1 cellular context compared by ENCODE assay signal in the genomic region with DNA sequence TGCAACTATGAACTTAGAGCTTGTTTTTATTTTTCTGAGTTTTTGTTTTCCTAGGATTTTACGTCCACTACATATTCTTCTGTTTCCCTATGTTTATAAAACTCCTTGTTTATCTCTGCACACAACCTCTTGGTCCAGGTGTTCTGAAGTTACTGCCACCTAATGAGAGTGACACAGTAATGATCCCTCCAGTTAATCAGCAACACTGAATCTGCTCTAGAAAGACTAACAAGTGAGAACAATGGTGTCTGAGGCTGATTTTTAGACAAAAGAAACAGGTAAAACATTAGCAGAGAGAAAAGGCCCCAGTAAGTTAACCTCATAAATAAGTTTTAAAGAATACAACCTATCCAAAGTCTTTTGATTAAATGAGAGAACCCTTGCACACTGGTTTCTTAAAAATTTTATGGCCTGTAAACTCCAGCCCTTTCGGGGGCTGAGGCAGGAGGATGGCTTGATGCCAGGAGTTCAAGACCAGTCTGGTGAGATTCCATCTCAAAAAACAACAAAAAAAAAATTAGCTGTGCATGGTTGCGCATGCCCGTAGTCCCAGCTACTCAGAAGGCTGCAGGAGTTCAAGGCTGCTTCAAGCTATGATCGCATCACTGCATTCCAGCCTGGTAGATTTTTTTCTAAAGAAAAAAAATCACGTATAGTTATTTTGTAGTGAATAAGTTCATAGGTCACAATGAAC.
TF ChIP-seq lines count a peak whose summit lies in the region.

No MANE protein-coding gene starts in this region.

TF ChIP-seq in HCT116, 20 proteins besides CTCF, POLR2A, EP300 and RAD21 (continued from another document):
- TF ChIP-seq, protein P1, sequence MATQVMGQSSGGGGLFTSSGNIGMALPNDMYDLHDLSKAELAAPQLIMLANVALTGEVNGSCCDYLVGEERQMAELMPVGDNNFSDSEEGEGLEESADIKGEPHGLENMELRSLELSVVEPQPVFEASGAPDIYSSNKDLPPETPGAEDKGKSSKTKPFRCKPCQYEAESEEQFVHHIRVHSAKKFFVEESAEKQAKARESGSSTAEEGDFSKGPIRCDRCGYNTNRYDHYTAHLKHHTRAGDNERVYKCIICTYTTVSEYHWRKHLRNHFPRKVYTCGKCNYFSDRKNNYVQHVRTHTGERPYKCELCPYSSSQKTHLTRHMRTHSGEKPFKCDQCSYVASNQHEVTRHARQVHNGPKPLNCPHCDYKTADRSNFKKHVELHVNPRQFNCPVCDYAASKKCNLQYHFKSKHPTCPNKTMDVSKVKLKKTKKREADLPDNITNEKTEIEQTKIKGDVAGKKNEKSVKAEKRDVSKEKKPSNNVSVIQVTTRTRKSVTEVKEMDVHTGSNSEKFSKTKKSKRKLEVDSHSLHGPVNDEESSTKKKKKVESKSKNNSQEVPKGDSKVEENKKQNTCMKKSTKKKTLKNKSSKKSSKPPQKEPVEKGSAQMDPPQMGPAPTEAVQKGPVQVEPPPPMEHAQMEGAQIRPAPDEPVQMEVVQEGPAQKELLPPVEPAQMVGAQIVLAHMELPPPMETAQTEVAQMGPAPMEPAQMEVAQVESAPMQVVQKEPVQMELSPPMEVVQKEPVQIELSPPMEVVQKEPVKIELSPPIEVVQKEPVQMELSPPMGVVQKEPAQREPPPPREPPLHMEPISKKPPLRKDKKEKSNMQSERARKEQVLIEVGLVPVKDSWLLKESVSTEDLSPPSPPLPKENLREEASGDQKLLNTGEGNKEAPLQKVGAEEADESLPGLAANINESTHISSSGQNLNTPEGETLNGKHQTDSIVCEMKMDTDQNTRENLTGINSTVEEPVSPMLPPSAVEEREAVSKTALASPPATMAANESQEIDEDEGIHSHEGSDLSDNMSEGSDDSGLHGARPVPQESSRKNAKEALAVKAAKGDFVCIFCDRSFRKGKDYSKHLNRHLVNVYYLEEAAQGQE (IDR thresholded peaks at IDR 0.05; ENCODE audit: low read depth) = no peak
- no peak for TF ChIP-seq POLR2AphosphoS5 (IDR thresholded peaks at IDR 0.05; ENCODE audit: low read depth, low read length)
- TF ChIP-seq, protein P2, sequence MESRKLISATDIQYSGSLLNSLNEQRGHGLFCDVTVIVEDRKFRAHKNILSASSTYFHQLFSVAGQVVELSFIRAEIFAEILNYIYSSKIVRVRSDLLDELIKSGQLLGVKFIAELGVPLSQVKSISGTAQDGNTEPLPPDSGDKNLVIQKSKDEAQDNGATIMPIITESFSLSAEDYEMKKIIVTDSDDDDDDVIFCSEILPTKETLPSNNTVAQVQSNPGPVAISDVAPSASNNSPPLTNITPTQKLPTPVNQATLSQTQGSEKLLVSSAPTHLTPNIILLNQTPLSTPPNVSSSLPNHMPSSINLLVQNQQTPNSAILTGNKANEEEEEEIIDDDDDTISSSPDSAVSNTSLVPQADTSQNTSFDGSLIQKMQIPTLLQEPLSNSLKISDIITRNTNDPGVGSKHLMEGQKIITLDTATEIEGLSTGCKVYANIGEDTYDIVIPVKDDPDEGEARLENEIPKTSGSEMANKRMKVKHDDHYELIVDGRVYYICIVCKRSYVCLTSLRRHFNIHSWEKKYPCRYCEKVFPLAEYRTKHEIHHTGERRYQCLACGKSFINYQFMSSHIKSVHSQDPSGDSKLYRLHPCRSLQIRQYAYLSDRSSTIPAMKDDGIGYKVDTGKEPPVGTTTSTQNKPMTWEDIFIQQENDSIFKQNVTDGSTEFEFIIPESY (IDR thresholded peaks at IDR 0.05; ENCODE audit: extremely low read depth, insufficient replicate concordance, low read length) = no peak
